ENCODE assay signal across 26 cellular contexts in the genomic region with DNA sequence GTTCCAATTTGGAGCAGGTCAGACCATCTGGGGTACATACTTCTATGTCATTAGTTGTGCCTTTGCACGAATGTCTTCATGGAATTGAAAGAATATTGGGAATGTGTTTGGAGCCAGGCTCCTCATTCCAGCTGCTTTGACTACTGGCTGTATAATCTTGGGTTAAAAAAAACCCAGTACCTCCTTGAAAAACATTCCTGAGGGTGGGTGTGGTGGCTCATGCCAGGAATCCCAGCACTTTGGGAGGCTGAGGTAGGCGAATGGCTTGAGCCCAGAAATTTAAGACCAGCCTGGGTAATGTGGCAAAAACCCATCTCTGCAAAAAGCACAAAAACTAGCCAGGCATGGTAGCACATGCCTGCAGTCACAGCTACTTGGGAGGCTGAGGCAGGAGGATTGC.
"Had no signal": no experiment of that assay in that cellular context is flagged by ENCODE, and none has a peak within 500 bp of the region (broad histone marks: within the 10 kb centered on the region; RNA-seq: fewer than 3 reads in every experiment).

No MANE protein-coding gene starts in this region.

- H3K36me3 ChIP-seq: ascending aorta, breast epithelium, cardiac muscle cell had no signal

- H3K4me3 ChIP-seq: ascending aorta, breast epithelium, cardiac muscle cell, coronary artery, dorsolateral prefrontal cortex had no signal

- H3K27me3 ChIP-seq: ascending aorta, breast epithelium, cardiac muscle cell, dorsolateral prefrontal cortex had no signal

- H3K4me1 ChIP-seq: ascending aorta, breast epithelium had no signal

- H3K9me3 ChIP-seq: ascending aorta had no signal

- H3K27ac ChIP-seq: ascending aorta, breast epithelium, cardiac muscle cell, coronary artery, dorsolateral prefrontal cortex had no signal

- DNase-seq: activated CD4-positive, alpha-beta T cell treated with anti-CD3 and anti-CD28 coated beads for 48 hours; activated CD4-positive, alpha-beta T cell treated with anti-CD3 and anti-CD28 coated beads, Interleukin-2, amount 50 U/mL, for 1 hour; activated CD4-positive, alpha-beta T cell treated with anti-CD3 and anti-CD28 coated beads, Interleukin-2, amount 50 U/mL, for 48 hours; activated CD8-positive, alpha-beta memory T cell treated with anti-CD3 and anti-CD28 coated beads for 24 hours; activated CD8-positive, alpha-beta memory T cell treated with anti-CD3 and anti-CD28 coated beads, Interleukin-2, amount 50 U/mL, for 4 hours; activated CD8-positive, alpha-beta T cell treated with anti-CD3 and anti-CD28 coated beads for 36 hours; activated effector memory CD4-positive, alpha-beta T cell treated with anti-CD3 and anti-CD28 coated beads, Interleukin-2, amount 50 U/mL, for 16 hours; activated naive CD4-positive, alpha-beta T cell treated with anti-CD3 and anti-CD28 coated beads for 36 hours; activated naive CD8-positive, alpha-beta T cell treated with anti-CD3 and anti-CD28 coated beads for 36 hours; activated naive CD8-positive, alpha-beta T cell treated with anti-CD3 and anti-CD28 coated beads, Interleukin-2, amount 50 U/mL, for 24 hours; activated T-cell treated with anti-CD3 and anti-CD28 coated beads, Interleukin-2, amount 50 U/mL, for 1 hour; activated T-cell treated with anti-CD3 and anti-CD28 coated beads, Interleukin-2, amount 50 U/mL, for 48 hours; central memory CD4-positive, alpha-beta T cell; cerebellar nuclear complex; dorsolateral prefrontal cortex; effector memory CD4-positive, alpha-beta T cell; endodermal cell; foreskin fibroblast; head of caudate nucleus; T-helper 1 cell; T-helper 17 cell; T1000 had no signal
